ENCODE assay signal across 12 cellular contexts in genomic region chr7:879093-879492, GRCh38. TPM values are rescaled to one million over a fixed set of nuclear protein-coding genes. Genes with fewer than 3 reads are reported as not detected.
DNase-seq lines count a peak whose midpoint lies in the region; ATAC-seq lines count a peak whose summit lies in the region.
"Had no signal": no experiment of that assay in that cellular context is flagged by ENCODE, and none has a peak within 500 bp of the region (broad histone marks: within the 10 kb centered on the region; RNA-seq: fewer than 3 reads in every experiment).

No MANE protein-coding gene starts in this region.

- H3K4me3 Mint-ChIP-seq in activated naive CD4-positive, alpha-beta T cell treated with anti-CD3 and anti-CD28 coated beads, Interleukin-2, amount 50 U/mL, for 24 hours, result peak overlapping the region; percentile 76
- peak overlapping the region; percentile 35 for H3K4me3 Mint-ChIP-seq in activated CD4-positive, alpha-beta memory T cell treated with anti-CD3 and anti-CD28 coated beads for 36 hours
- peak overlapping the region; percentile 41 to 58 (median 51) for H3K4me3 Mint-ChIP-seq in immature natural killer cell

- no peak for ATAC-seq in activated naive CD4-positive, alpha-beta T cell treated with anti-CD3 and anti-CD28 coated beads, Interleukin-2, amount 50 U/mL, for 72 hours
- ATAC-seq in GM21737 (IDR thresholded peaks at IDR 0.05; ENCODE audit: unreplicated experiment) (no peak), GM21390 (IDR thresholded peaks at IDR 0.05; ENCODE audit: unreplicated experiment) (no peak)

- H3K36me3 Mint-ChIP-seq in activated naive CD4-positive, alpha-beta T cell treated with anti-CD3 and anti-CD28 coated beads, Interleukin-2, amount 50 U/mL, for 24 hours, result no peaks in the 10 kb centered on the region
- no peaks in the 10 kb centered on the region for H3K36me3 Mint-ChIP-seq in activated naive CD4-positive, alpha-beta T cell treated with anti-CD3 and anti-CD28 coated beads, Interleukin-2, amount 50 U/mL, for 72 hours
- H3K36me3 Mint-ChIP-seq in activated CD4-positive, alpha-beta memory T cell treated with anti-CD3 and anti-CD28 coated beads for 36 hours, result peaks cover 3% of the 10 kb centered on the region
- H3K36me3 Mint-ChIP-seq in immature natural killer cell, result peaks cover 0 to 3% (median 3%) of the 10 kb centered on the region in 3 donors

- H3K4me3 ChIP-seq in stomach smooth muscle (ENCODE audit: low read length in 2 of 2), result no peak overlapping the region

- no peaks in the 10 kb centered on the region for H3K9me3 ChIP-seq in stomach smooth muscle (ENCODE audit: control insufficient read depth in 2 of 2, low read length in 2 of 2)
- H3K9me3 ChIP-seq: suprapubic skin had no signal

- H3K9ac ChIP-seq in stomach smooth muscle (ENCODE audit: low read length in 2 of 2), result peak overlapping the region in 1 of 2 donors; percentile 13

- CTCF ChIA-PET in activated CD4-positive, alpha-beta memory T cell treated with anti-CD3 and anti-CD28 coated beads for 36 hours (lab: Charles Lee), result interaction anchor here (1.0 kb wide), 1 partner anchor 114 kb away, joined by 3 read pairs; no protein-coding TSS in a partner anchor

- no peaks in the 10 kb centered on the region for H3K9me3 Mint-ChIP-seq in activated naive CD4-positive, alpha-beta T cell treated with anti-CD3 and anti-CD28 coated beads, Interleukin-2, amount 50 U/mL, for 24 hours
- no peaks in the 10 kb centered on the region for H3K9me3 Mint-ChIP-seq in activated naive CD4-positive, alpha-beta T cell treated with anti-CD3 and anti-CD28 coated beads, Interleukin-2, amount 50 U/mL, for 72 hours
- H3K9me3 Mint-ChIP-seq in activated CD4-positive, alpha-beta memory T cell treated with anti-CD3 and anti-CD28 coated beads for 36 hours, result no peaks in the 10 kb centered on the region
- no peaks in the 10 kb centered on the region for H3K9me3 Mint-ChIP-seq in immature natural killer cell

- H3K27ac Mint-ChIP-seq in activated naive CD4-positive, alpha-beta T cell treated with anti-CD3 and anti-CD28 coated beads, Interleukin-2, amount 50 U/mL, for 24 hours, result no peak overlapping the region
- no peak overlapping the region for H3K27ac Mint-ChIP-seq in activated naive CD4-positive, alpha-beta T cell treated with anti-CD3 and anti-CD28 coated beads, Interleukin-2, amount 50 U/mL, for 72 hours
- H3K27ac Mint-ChIP-seq in activated CD4-positive, alpha-beta memory T cell treated with anti-CD3 and anti-CD28 coated beads for 36 hours, result no peak overlapping the region
- H3K27ac Mint-ChIP-seq in immature natural killer cell, result no peak overlapping the region

- no peaks in the 10 kb centered on the region for H3K27me3 ChIP-seq in stomach smooth muscle (ENCODE audit: control insufficient read depth in 1 of 2, insufficient read depth in 2 of 2, low read length in 2 of 2)
- H3K27me3 ChIP-seq: suprapubic skin had no signal

- H3K27ac ChIP-seq in stomach smooth muscle (ENCODE audit: low read length), result peak overlapping the region; percentile 46
- H3K27ac ChIP-seq: suprapubic skin had no signal

- H3K27me3 Mint-ChIP-seq in activated naive CD4-positive, alpha-beta T cell treated with anti-CD3 and anti-CD28 coated beads, Interleukin-2, amount 50 U/mL, for 24 hours, result no peaks in the 10 kb centered on the region
- no peaks in the 10 kb centered on the region for H3K27me3 Mint-ChIP-seq in activated CD4-positive, alpha-beta memory T cell treated with anti-CD3 and anti-CD28 coated beads for 36 hours
- peaks cover 6 to 18% (median 10%) of the 10 kb centered on the region in 3 donors for H3K27me3 Mint-ChIP-seq in immature natural killer cell (ENCODE audit: low read depth in 3 of 3)

- H3K4me1 ChIP-seq in stomach smooth muscle (ENCODE audit: control insufficient read depth, insufficient read depth, low read length), result peaks cover 58% of the 10 kb centered on the region

- POLR2A ChIA-PET in activated CD4-positive, alpha-beta memory T cell treated with anti-CD3 and anti-CD28 coated beads for 36 hours (lab: Charles Lee), result no interaction called here

- H3K4me1 Mint-ChIP-seq in activated naive CD4-positive, alpha-beta T cell treated with anti-CD3 and anti-CD28 coated beads, Interleukin-2, amount 50 U/mL, for 24 hours, result peaks cover 36% of the 10 kb centered on the region
- H3K4me1 Mint-ChIP-seq in activated CD4-positive, alpha-beta memory T cell treated with anti-CD3 and anti-CD28 coated beads for 36 hours (ENCODE audit: low read depth), result peaks cover 28% of the 10 kb centered on the region
- peaks cover 40 to 45% of the 10 kb centered on the region in 2 donors for H3K4me1 Mint-ChIP-seq in immature natural killer cell

- DNase-seq in activated naive CD4-positive, alpha-beta T cell treated with anti-CD3 and anti-CD28 coated beads, Interleukin-2, amount 50 U/mL, for 72 hours (ENCODE audit: low spot score in 2 of 2), result no peak
- no peak for DNase-seq in activated CD4-positive, alpha-beta memory T cell treated with anti-CD3 and anti-CD28 coated beads for 36 hours
- no peak for DNase-seq in immature natural killer cell
- DNase-seq in DMS 273 treated with DMSO at 0.1 percent for 48 hours (lab: John Stamatoyannopoulos, UW), result no peak
- DNase-seq: activated gamma-delta T cell, H7, Kasumi-1 had no signal

- intact Hi-C loops in activated CD4-positive, alpha-beta memory T cell treated with anti-CD3 and anti-CD28 coated beads for 36 hours (cut with micrococcal nuclease), result loop anchor here (5.0 to 10.0 kb wide), 2 partner anchors 277 to 554 kb away; no protein-coding TSS in a partner anchor

- peaks cover 0 to 9% of the 10 kb centered on the region in 2 donors for H3K36me3 ChIP-seq in stomach smooth muscle (ENCODE audit: control insufficient read depth in 2 of 2, insufficient read depth in 2 of 2, low read length in 2 of 2)

RNA-seq across cellular contexts. Expression of gene GET4, which starts 2.7 kb away (rescaled TPM):
- total RNA-seq in activated naive CD4-positive, alpha-beta T cell treated with anti-CD3 and anti-CD28 coated beads, Interleukin-2, amount 50 U/mL, for 72 hours, result 10 to 100 TPM; 32.5 to 34.1 TPM
- total RNA-seq in activated CD4-positive, alpha-beta memory T cell treated with anti-CD3 and anti-CD28 coated beads for 36 hours, result 10 to 100 TPM; 22.3 to 27.1 TPM
- 10 to 100 TPM; 25.3 to 35.6 (median 25.5) TPM for polyA plus RNA-seq in immature natural killer cell

RNA-seq across cellular contexts. Expression of gene SUN1, which starts 46.8 kb away (rescaled TPM):
- 100 to 1,000 TPM; 106 to 109 TPM for total RNA-seq in activated naive CD4-positive, alpha-beta T cell treated with anti-CD3 and anti-CD28 coated beads, Interleukin-2, amount 50 U/mL, for 72 hours
- total RNA-seq in activated CD4-positive, alpha-beta memory T cell treated with anti-CD3 and anti-CD28 coated beads for 36 hours, result 10 to 100 TPM; 69.5 to 69.9 TPM
- polyA plus RNA-seq in immature natural killer cell, result 10 to 100 TPM; 19.3 to 31.5 (median 19.8) TPM
